In the genomic region with DNA sequence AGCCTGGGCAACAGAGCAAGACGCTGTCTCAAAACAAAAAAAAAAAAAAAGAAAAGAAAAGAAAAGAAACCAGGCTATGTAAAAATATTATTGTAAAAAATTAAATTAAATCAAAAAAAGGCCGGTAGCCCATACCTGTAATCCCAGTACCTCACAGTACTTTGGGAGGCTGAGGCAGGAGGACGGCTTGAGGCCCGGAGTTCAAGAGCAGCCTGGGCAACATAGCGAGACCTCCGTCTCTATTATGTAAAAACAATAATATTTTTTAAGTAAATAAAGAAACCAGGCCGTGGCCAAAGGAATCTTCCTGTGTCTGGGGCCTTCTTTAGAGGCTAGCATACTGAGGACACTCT, we compare ENCODE assay signal across 8 cellular contexts. TPM values are rescaled to one million over a fixed set of nuclear protein-coding genes. Genes with fewer than 3 reads are reported as not detected.
DNase-seq lines count a peak whose midpoint lies in the region; ATAC-seq and TF ChIP-seq lines count a peak whose summit lies in the region.

No MANE protein-coding gene starts in this region.

- H3K36me3 ChIP-seq in BJ (ENCODE audit: control insufficient read depth, insufficient read depth, low read length) = peaks cover 9% of the 10 kb centered on the region
- peaks cover 11% of the 10 kb centered on the region for H3K36me3 ChIP-seq in ectodermal cell (ENCODE audit: control insufficient read depth, insufficient read depth, low read length)

- no peak for TF ChIP-seq POLR2A in NB4 (IDR thresholded peaks at IDR 0.05; ENCODE audit: extremely low read depth, insufficient read length)

- TF ChIP-seq CTCF in BJ (IDR thresholded peaks at IDR 0.05; ENCODE audit: insufficient read depth, low read depth, low read length) (no peak), NB4 (IDR thresholded peaks at IDR 0.05; ENCODE audit: low read depth, low read length) (no peak), nephron (IDR thresholded peaks at IDR 0.05; ENCODE audit: unreplicated experiment in 3 of 3) (no peak)

- peaks cover 5% of the 10 kb centered on the region for H3K4me1 ChIP-seq in ectodermal cell (ENCODE audit: control insufficient read depth, insufficient read depth, low read length)

- H3K27me3 ChIP-seq in BJ (ENCODE audit: control insufficient read depth, insufficient read depth, low read length) (no peaks in the 10 kb centered on the region), ectodermal cell (ENCODE audit: control insufficient read depth, insufficient read depth, low read length, poor library complexity, severe bottlenecking) (no peaks in the 10 kb centered on the region)

- 64 to 69% methylated on average over 4 of the region's 7 CpGs for WGBS in ectodermal cell, 2 experiments

- H3K4me3 ChIP-seq in BJ (ENCODE audit: low read depth, low read length) (peak overlapping the region; percentile 94), NB4 (ENCODE audit: low read depth, low read length) (peak overlapping the region; percentile 92), ectodermal cell (ENCODE audit: insufficient read depth, low read depth, low read length) (peak overlapping the region; percentile 100)

- POLR2A ChIA-PET in BJ (lab: Charles Lee) = interaction anchor here (1.0 kb wide), 1 partner anchor 11 kb away, joined by 4 read pairs; no protein-coding TSS in a partner anchor

- ATAC-seq in HG03432 (IDR thresholded peaks at IDR 0.05; ENCODE audit: unreplicated experiment) = no peak

- H3K4me3 Mint-ChIP-seq in nephron = peak overlapping the region; percentile 98 to 99 (median 99)

- H3K36me3 Mint-ChIP-seq in nephron (ENCODE audit: low read depth) = peaks cover 24% of the 10 kb centered on the region

- no peak for DNase-seq in BJ (ENCODE audit: low read depth)
- no peak for DNase-seq in NB4 (ENCODE audit: low read depth)
- DNase-seq in NK-92 (lab: John Stamatoyannopoulos, UW; ENCODE audit: unreplicated experiment) = no peak
- DNase-seq in hepatic stellate cell (ENCODE audit: low spot score) = no peak
- DNase-seq in DMS153 treated with DMSO at 0.1 percent for 48 hours (lab: John Stamatoyannopoulos, UW; ENCODE audit: unreplicated experiment) = no peak

- H3K27ac ChIP-seq in ectodermal cell (ENCODE audit: insufficient read depth, low read depth, low read length, poor library complexity, severe bottlenecking) = peak overlapping the region; percentile 79

- H3K27ac Mint-ChIP-seq in nephron = peak overlapping the region; percentile 95 to 98 (median 98)

- H3K9me3 Mint-ChIP-seq in nephron = no peaks in the 10 kb centered on the region

- peaks cover 5% of the 10 kb centered on the region for H3K27me3 Mint-ChIP-seq in nephron (ENCODE audit: low read depth)

- H3K9me3 ChIP-seq in ectodermal cell (ENCODE audit: control insufficient read depth, low read length) = no peaks in the 10 kb centered on the region

- CTCF ChIA-PET in BJ (lab: Yijun Ruan, JAX) = interaction anchor here (3.1 kb wide), 1 partner anchor 11 kb away, joined by 13 read pairs; no protein-coding TSS in a partner anchor

- H3K4me1 Mint-ChIP-seq in nephron = peaks cover 9% of the 10 kb centered on the region

RNA-seq across cellular contexts. Expression of gene CAPNS1, which starts 0.8 kb away (rescaled TPM):
- 929 and 1,299 TPM in 2 replicates for polyA plus RNA-seq in BJ (2011; rRNA removed)
- polyA minus RNA-seq in BJ (2011; rRNA and poly(A)+ RNA removed) = 630 and 695 TPM in 2 replicates
- polyA plus RNA-seq in ectodermal cell (2013, experiment 1 of 4) = 570 TPM
- polyA plus RNA-seq in ectodermal cell (2013, experiment 2 of 4) = 544 TPM
- polyA plus RNA-seq in ectodermal cell (2013, experiment 3 of 4) = 410 TPM
- polyA plus RNA-seq in ectodermal cell (2013, experiment 4 of 4) = 459 TPM

RNA-seq across cellular contexts. Expression of gene COX7A1, which starts 13.2 kb away (rescaled TPM):
- 193 and 569 TPM in 2 replicates for polyA plus RNA-seq in BJ (2011; rRNA removed)
- 6.9 and 20.6 TPM in 2 replicates for polyA minus RNA-seq in BJ (2011; rRNA and poly(A)+ RNA removed)
- polyA plus RNA-seq in ectodermal cell (2013, experiment 1 of 4) = not detected
- not detected for polyA plus RNA-seq in ectodermal cell (2013, experiment 2 of 4)
- not detected for polyA plus RNA-seq in ectodermal cell (2013, experiment 3 of 4)
- polyA plus RNA-seq in ectodermal cell (2013, experiment 4 of 4) = not detected

RNA-seq across cellular contexts. Expression of gene TBCB, which starts 23.8 kb away (rescaled TPM):
- 226 and 251 TPM in 2 replicates for polyA plus RNA-seq in BJ (2011; rRNA removed)
- 81.8 and 134 TPM in 2 replicates for polyA minus RNA-seq in BJ (2011; rRNA and poly(A)+ RNA removed)
- polyA plus RNA-seq in ectodermal cell (2013, experiment 1 of 4) = 236 TPM
- 209 TPM for polyA plus RNA-seq in ectodermal cell (2013, experiment 2 of 4)
- 213 TPM for polyA plus RNA-seq in ectodermal cell (2013, experiment 3 of 4)
- 224 TPM for polyA plus RNA-seq in ectodermal cell (2013, experiment 4 of 4)

RNA-seq across cellular contexts. Expression of gene POLR2I, which starts 24.4 kb away (rescaled TPM):
- polyA plus RNA-seq in BJ (2011; rRNA removed) = 67.1 and 94.0 TPM in 2 replicates
- polyA minus RNA-seq in BJ (2011; rRNA and poly(A)+ RNA removed) = 93.8 and 150 TPM in 2 replicates
- 129 TPM for polyA plus RNA-seq in ectodermal cell (2013, experiment 1 of 4)
- 97.5 TPM for polyA plus RNA-seq in ectodermal cell (2013, experiment 2 of 4)
- 130 TPM for polyA plus RNA-seq in ectodermal cell (2013, experiment 3 of 4)
- 132 TPM for polyA plus RNA-seq in ectodermal cell (2013, experiment 4 of 4)

RNA-seq across cellular contexts. Expression of gene OVOL3, which starts 28.2 kb away (rescaled TPM):
- polyA plus RNA-seq in BJ (2011; rRNA removed) = not detected in 2 replicates
- polyA minus RNA-seq in BJ (2011; rRNA and poly(A)+ RNA removed) = not detected in 2 replicates
- polyA plus RNA-seq in ectodermal cell (2013, experiment 1 of 4) = not detected
- 0.43 TPM for polyA plus RNA-seq in ectodermal cell (2013, experiment 2 of 4)
- not detected for polyA plus RNA-seq in ectodermal cell (2013, experiment 3 of 4)
- not detected for polyA plus RNA-seq in ectodermal cell (2013, experiment 4 of 4)
